Comparison of ENCODE assay signal across 8 cellular contexts in the genomic region with DNA sequence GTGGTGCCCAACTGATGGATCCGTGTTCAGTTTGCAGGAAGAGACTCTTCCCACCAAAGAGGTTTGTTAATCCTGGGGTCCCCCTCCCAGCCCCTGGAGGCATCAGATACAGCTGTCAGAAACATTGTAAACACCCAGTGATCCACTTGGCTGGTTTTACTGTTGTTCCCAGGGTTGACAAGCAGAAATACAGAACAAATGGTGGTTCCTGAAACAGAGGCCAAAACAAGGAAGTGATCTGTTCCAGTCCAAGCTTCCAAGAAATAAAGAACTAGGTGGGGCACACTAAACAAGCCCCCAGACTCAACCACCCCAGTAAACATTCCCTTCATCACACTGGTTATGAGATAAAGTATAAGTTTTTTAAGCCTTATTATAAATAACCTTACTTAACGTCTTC. TPM values are rescaled to one million over a fixed set of nuclear protein-coding genes. Genes with fewer than 3 reads are reported as not detected.
DNase-seq lines count a peak whose midpoint lies in the region; ATAC-seq, FAIRE-seq and TF ChIP-seq lines count a peak whose summit lies in the region.

No MANE protein-coding gene starts in this region.

- H3K27me3 ChIP-seq in HepG2 (ENCODE audit: control insufficient read depth in 1 of 2, insufficient read depth in 2 of 2, low read length in 2 of 2) (no peaks in the 10 kb centered on the region; a peak in 1 of 5 replicates), tibial artery (no peaks in the 10 kb centered on the region)

- TF ChIP-seq POLR2A in HepG2 (IDR thresholded peaks at IDR 0.05; ENCODE audit: insufficient read depth in 1 of 2, low read depth in 2 of 2, low read length in 2 of 2) = no peak

- H3K4me1 ChIP-seq in HepG2 (ENCODE audit: insufficient read depth, low read length) = peaks cover 6% of the 10 kb centered on the region; the same call in 1 of the 2 replicates
- peaks cover 0 to 10% (median 0%) of the 10 kb centered on the region in 4 donors for H3K4me1 ChIP-seq in tibial artery

- 79% methylated on average over 2 of the region's 2 CpGs for WGBS in HepG2 (ENCODE audit: low lambda C conversion rate)

- TF ChIP-seq CTCF in HepG2 (CRISPR knock-in tag; IDR thresholded peaks at IDR 0.05) (no peak), tibial artery (IDR thresholded peaks at IDR 0.05) (no peak)

- peaks cover 44% of the 10 kb centered on the region for H3K4me1 Mint-ChIP-seq in activated naive CD4-positive, alpha-beta T cell treated with anti-CD3 and anti-CD28 coated beads, Interleukin-2, amount 50 U/mL, for 24 hours
- peaks cover 10% of the 10 kb centered on the region for H3K4me1 Mint-ChIP-seq in activated CD8-positive, alpha-beta T cell treated with anti-CD3 and anti-CD28 coated beads, Interleukin-2, amount 10 ng/mL, durations not matched to agents 7 days and 5 days (ENCODE audit: low read depth)

- H3K36me3 Mint-ChIP-seq in activated naive CD4-positive, alpha-beta T cell treated with anti-CD3 and anti-CD28 coated beads, Interleukin-2, amount 50 U/mL, for 24 hours = peaks cover 7% of the 10 kb centered on the region
- peaks cover 20 to 23% of the 10 kb centered on the region in 2 donors for H3K36me3 Mint-ChIP-seq in activated naive CD4-positive, alpha-beta T cell treated with anti-CD3 and anti-CD28 coated beads, Interleukin-2, amount 50 U/mL, for 72 hours
- H3K36me3 Mint-ChIP-seq in activated CD8-positive, alpha-beta T cell treated with anti-CD3 and anti-CD28 coated beads, Interleukin-2, amount 10 ng/mL, durations not matched to agents 7 days and 5 days (ENCODE audit: low read depth) = peaks cover 21% of the 10 kb centered on the region

- intact Hi-C loops in HepG2 (cut with micrococcal nuclease; ENCODE audit: unreplicated experiment) (no loop called here), tibial artery (cut with DNase I; ENCODE audit: low total_unique reads) (no loop called here)

- H3K27me3 Mint-ChIP-seq in activated naive CD4-positive, alpha-beta T cell treated with anti-CD3 and anti-CD28 coated beads, Interleukin-2, amount 50 U/mL, for 24 hours = no peaks in the 10 kb centered on the region
- H3K27me3 Mint-ChIP-seq in activated CD8-positive, alpha-beta T cell treated with anti-CD3 and anti-CD28 coated beads, Interleukin-2, amount 10 ng/mL, durations not matched to agents 7 days and 5 days (ENCODE audit: low read depth) = no peaks in the 10 kb centered on the region

- H3K27ac Mint-ChIP-seq in activated naive CD4-positive, alpha-beta T cell treated with anti-CD3 and anti-CD28 coated beads, Interleukin-2, amount 50 U/mL, for 24 hours = peak overlapping the region; percentile 95
- peak overlapping the region in 1 of 2 donors; percentile 96 for H3K27ac Mint-ChIP-seq in activated naive CD4-positive, alpha-beta T cell treated with anti-CD3 and anti-CD28 coated beads, Interleukin-2, amount 50 U/mL, for 72 hours
- no peak overlapping the region for H3K27ac Mint-ChIP-seq in activated CD8-positive, alpha-beta T cell treated with anti-CD3 and anti-CD28 coated beads, Interleukin-2, amount 10 ng/mL, durations not matched to agents 7 days and 5 days

- peaks cover 16% of the 10 kb centered on the region for H3K79me2 ChIP-seq in HepG2 (ENCODE audit: insufficient read depth, low read length)

- H3K9me3 ChIP-seq in HepG2 (ENCODE audit: low read length) (no peaks in the 10 kb centered on the region; the same call in 1 of the 2 replicates), tibial artery (peaks cover 0 to 4% (median 0%) of the 10 kb centered on the region in 3 donors)

- H3K4me3 Mint-ChIP-seq in activated naive CD4-positive, alpha-beta T cell treated with anti-CD3 and anti-CD28 coated beads, Interleukin-2, amount 50 U/mL, for 24 hours = peak overlapping the region; percentile 95
- peak overlapping the region; percentile 89 for H3K4me3 Mint-ChIP-seq in activated CD8-positive, alpha-beta T cell treated with anti-CD3 and anti-CD28 coated beads, Interleukin-2, amount 10 ng/mL, durations not matched to agents 7 days and 5 days

- no peak for FAIRE-seq in HepG2 (lab: Jason Lieb, UNC)

- CTCF ChIA-PET in activated CD8-positive, alpha-beta T cell treated with anti-CD3 and anti-CD28 coated beads, Interleukin-2, amount 10 ng/mL, durations not matched to agents 7 days and 5 days (lab: Charles Lee) = no interaction called here
- CTCF ChIA-PET in HepG2 (lab: Yijun Ruan, JAX; ENCODE audit: low intra/inter-chr PET ratio, low total read pairs) = no interaction called here

- TF ChIP-seq EP300 in HepG2 (IDR thresholded peaks at IDR 0.05; ENCODE audit: low read depth in 2 of 2, low read length in 2 of 2) (no peak), HepG2 (CRISPR knock-in tag; IDR thresholded peaks at IDR 0.05; ENCODE audit: borderline replicate concordance) (no peak)

- H3K36me3 ChIP-seq in HepG2 (replicated peaks in 1 of 2; ENCODE audit: control insufficient read depth in 1 of 2, insufficient read depth in 2 of 2, low read length in 2 of 2) (no peaks in the 10 kb centered on the region), tibial artery (no peaks in the 10 kb centered on the region)

- in situ Hi-C loops in HepG2 (cut with HindIII; ENCODE audit: extremely low pct_ligation_motif_present, low pct_unique_long_range_greater_than_20kb) = no loop called here

- H3K27ac ChIP-seq in HepG2 (ENCODE audit: extremely low read length, insufficient read depth, low read length) (no peak overlapping the region), tibial artery (peak overlapping the region in 1 of 2 donors; percentile 94), caudate nucleus (ENCODE audit: low read depth, low read length) (no peak overlapping the region)

- no peaks in the 10 kb centered on the region for H4K20me1 ChIP-seq in HepG2 (ENCODE audit: insufficient read depth, low read length)

- ATAC-seq in activated naive CD4-positive, alpha-beta T cell treated with anti-CD3 and anti-CD28 coated beads, Interleukin-2, amount 50 U/mL, for 72 hours = no peak
- no peak for ATAC-seq in activated CD8-positive, alpha-beta T cell treated with anti-CD3 and anti-CD28 coated beads, Interleukin-2, amount 10 ng/mL, durations not matched to agents 7 days and 5 days
- ATAC-seq in HepG2 = no peak

- H2AFZ ChIP-seq in HepG2 (ENCODE audit: low read length) = no peak overlapping the region

- no peak for TF ChIP-seq RAD21 in HepG2 (CRISPR knock-in tag; IDR thresholded peaks at IDR 0.05)

- no TSS peak for BruUV-seq in HepG2 (replicated peaks; lab: Mats Ljungman, UMichigan)

- POLR2A ChIA-PET in activated CD8-positive, alpha-beta T cell treated with anti-CD3 and anti-CD28 coated beads, Interleukin-2, amount 10 ng/mL, durations not matched to agents 7 days and 5 days (lab: Charles Lee) = no interaction called here
- POLR2A ChIA-PET in HepG2 (lab: Yijun Ruan, JAX) = no interaction called here

- peak overlapping the region; percentile 74 for H3K4me2 ChIP-seq in HepG2 (ENCODE audit: low read depth, low read length)

- H3K4me3 ChIP-seq in HepG2 (replicated peaks in 1 of 3; ENCODE audit: insufficient read depth in 1 of 3, low read depth in 2 of 3, low read length in 3 of 3) (peak overlapping the region; percentile 9 to 85 (median 76); a peak in 3 of 6 replicates), tibial artery (peak overlapping the region; percentile 74 to 82)

- H3K9ac ChIP-seq in HepG2 (ENCODE audit: insufficient read depth, low read depth, low read length) = no peak overlapping the region

- H3K9me3 Mint-ChIP-seq in activated naive CD4-positive, alpha-beta T cell treated with anti-CD3 and anti-CD28 coated beads, Interleukin-2, amount 50 U/mL, for 24 hours = no peaks in the 10 kb centered on the region
- H3K9me3 Mint-ChIP-seq in activated naive CD4-positive, alpha-beta T cell treated with anti-CD3 and anti-CD28 coated beads, Interleukin-2, amount 50 U/mL, for 72 hours = peaks cover 0 to 6% of the 10 kb centered on the region in 2 donors
- peaks cover 6% of the 10 kb centered on the region for H3K9me3 Mint-ChIP-seq in activated CD8-positive, alpha-beta T cell treated with anti-CD3 and anti-CD28 coated beads, Interleukin-2, amount 10 ng/mL, durations not matched to agents 7 days and 5 days (ENCODE audit: insufficient read depth)

- no peak for DNase-seq in activated naive CD4-positive, alpha-beta T cell treated with anti-CD3 and anti-CD28 coated beads, Interleukin-2, amount 50 U/mL, for 72 hours (ENCODE audit: low spot score in 2 of 2)
- no peak for DNase-seq in activated CD8-positive, alpha-beta T cell treated with anti-CD3 and anti-CD28 coated beads, Interleukin-2, amount 10 ng/mL, durations not matched to agents 7 days and 5 days
- DNase-seq in HepG2 (ENCODE audit: low spot score) (no peak), tibial artery (no peak), caudate nucleus (lab: John Stamatoyannopoulos, UW) (no peak), HuH-7 (ENCODE audit: low spot score) (no peak), hypothalamus (lab: John Stamatoyannopoulos, UW) (no peak)

RNA-seq across cellular contexts. Expression of a gene that starts 1.1 kb away (rescaled TPM):
- under 1 TPM; 0.25 to 0.41 TPM for total RNA-seq in activated naive CD4-positive, alpha-beta T cell treated with anti-CD3 and anti-CD28 coated beads, Interleukin-2, amount 50 U/mL, for 72 hours
- under 1 TPM; 0.21 to 0.24 TPM for total RNA-seq in activated CD8-positive, alpha-beta T cell treated with anti-CD3 and anti-CD28 coated beads, Interleukin-2, amount 10 ng/mL, durations not matched to agents 7 days and 5 days
- total RNA-seq in HepG2 (2016; rRNA removed; fragmentation: Illumina TruSeq; extraction: Trizol) = 0.07 and 0.09 TPM in 2 replicates
- total RNA-seq in HepG2 (2016; cell fraction: cytosol; rRNA removed; fragmentation: Illumina TruSeq; extraction: Trizol; ENCODE audit: low read depth) = not detected in 2 replicates
- 0.09 TPM in 2 replicates for total RNA-seq in HepG2 (2016; cell fraction: insoluble cytoplasmic fraction; rRNA removed; fragmentation: Illumina TruSeq; extraction: Trizol)
- 0.03 and 0.06 TPM in 2 replicates for total RNA-seq in HepG2 (2016; cell fraction: membrane; rRNA removed; fragmentation: Illumina TruSeq; extraction: Trizol)
- 0.25 and 0.40 TPM in 2 replicates for total RNA-seq in HepG2 (2016; cell fraction: nucleus; rRNA removed; fragmentation: Illumina TruSeq; extraction: Trizol)
- polyA plus RNA-seq in HepG2 (2011; rRNA removed) = 0.12 and 0.13 TPM in 2 replicates
- polyA plus RNA-seq in HepG2 (2011; cell fraction: cytosol; rRNA removed) = 0.04 TPM in 2 replicates
- 0.21 and 0.28 TPM in 2 replicates for polyA plus RNA-seq in HepG2 (2011; cell fraction: nucleus; rRNA removed)
- polyA plus RNA-seq in HepG2 (2012) = 0.05 and 0.07 TPM in 2 replicates
- not detected in 2 replicates for polyA plus RNA-seq in HepG2 (2016; cell fraction: cytosol; fragmentation: Illumina TruSeq; extraction: Trizol; ENCODE audit: low read depth)
- polyA plus RNA-seq in HepG2 (2016; cell fraction: insoluble cytoplasmic fraction; fragmentation: Illumina TruSeq; extraction: Trizol; ENCODE audit: low read depth) = 0.07 and 0.08 TPM in 2 replicates
- 0.03 TPM in 1 of 2 replicates, not detected in the other for polyA plus RNA-seq in HepG2 (2016; cell fraction: membrane; fragmentation: Illumina TruSeq; extraction: Trizol; ENCODE audit: low read depth)
- polyA plus RNA-seq in HepG2 (2016; cell fraction: nucleus; fragmentation: Illumina TruSeq; extraction: Trizol; ENCODE audit: insufficient read depth, low read depth) = 0.27 and 0.43 TPM in 2 replicates
- polyA minus RNA-seq in HepG2 (2011; rRNA and poly(A)+ RNA removed; ENCODE audit: low replicate concordance) = 0.24 and 1.0 TPM in 2 replicates
- polyA minus RNA-seq in HepG2 (2011; cell fraction: cytosol; rRNA and poly(A)+ RNA removed) = 0.09 and 0.10 TPM in 2 replicates
- polyA minus RNA-seq in HepG2 (2011; cell fraction: nucleus; rRNA and poly(A)+ RNA removed) = 0.64 and 0.87 TPM in 2 replicates

RNA-seq across cellular contexts. Expression of a gene that starts 1.4 kb away (rescaled TPM):
- 10 to 100 TPM; 15.6 to 18.5 TPM for total RNA-seq in activated naive CD4-positive, alpha-beta T cell treated with anti-CD3 and anti-CD28 coated beads, Interleukin-2, amount 50 U/mL, for 72 hours
- 1 to 10 TPM; 9.2 TPM for total RNA-seq in activated CD8-positive, alpha-beta T cell treated with anti-CD3 and anti-CD28 coated beads, Interleukin-2, amount 10 ng/mL, durations not matched to agents 7 days and 5 days
- 12.5 and 16.8 TPM in 2 replicates for total RNA-seq in HepG2 (2016; rRNA removed; fragmentation: Illumina TruSeq; extraction: Trizol)
- 14.5 and 16.1 TPM in 2 replicates for total RNA-seq in HepG2 (2016; cell fraction: cytosol; rRNA removed; fragmentation: Illumina TruSeq; extraction: Trizol; ENCODE audit: low read depth)
- total RNA-seq in HepG2 (2016; cell fraction: insoluble cytoplasmic fraction; rRNA removed; fragmentation: Illumina TruSeq; extraction: Trizol) = 13.2 and 18.3 TPM in 2 replicates
- 9.3 and 9.9 TPM in 2 replicates for total RNA-seq in HepG2 (2016; cell fraction: membrane; rRNA removed; fragmentation: Illumina TruSeq; extraction: Trizol)
- total RNA-seq in HepG2 (2016; cell fraction: nucleus; rRNA removed; fragmentation: Illumina TruSeq; extraction: Trizol) = 14.9 and 15.0 TPM in 2 replicates
- 11.5 and 14.2 TPM in 2 replicates for polyA plus RNA-seq in HepG2 (2011; rRNA removed)
- 7.9 and 10.2 TPM in 2 replicates for polyA plus RNA-seq in HepG2 (2011; cell fraction: cytosol; rRNA removed)
- 9.3 and 10.0 TPM in 2 replicates for polyA plus RNA-seq in HepG2 (2011; cell fraction: nucleus; rRNA removed)
- 8.5 and 12.1 TPM in 2 replicates for polyA plus RNA-seq in HepG2 (2012)
- polyA plus RNA-seq in HepG2 (2016; cell fraction: cytosol; fragmentation: Illumina TruSeq; extraction: Trizol; ENCODE audit: low read depth) = 4.8 and 4.9 TPM in 2 replicates
- polyA plus RNA-seq in HepG2 (2016; cell fraction: insoluble cytoplasmic fraction; fragmentation: Illumina TruSeq; extraction: Trizol; ENCODE audit: low read depth) = 15.9 and 17.2 TPM in 2 replicates
- 5.2 and 6.0 TPM in 2 replicates for polyA plus RNA-seq in HepG2 (2016; cell fraction: membrane; fragmentation: Illumina TruSeq; extraction: Trizol; ENCODE audit: low read depth)
- polyA plus RNA-seq in HepG2 (2016; cell fraction: nucleus; fragmentation: Illumina TruSeq; extraction: Trizol; ENCODE audit: insufficient read depth, low read depth) = 6.0 and 8.3 TPM in 2 replicates
- 61.9 and 102 TPM in 2 replicates for polyA minus RNA-seq in HepG2 (2011; rRNA and poly(A)+ RNA removed; ENCODE audit: low replicate concordance)
- 12.1 and 14.8 TPM in 2 replicates for polyA minus RNA-seq in HepG2 (2011; cell fraction: cytosol; rRNA and poly(A)+ RNA removed)
- 42.2 and 61.5 TPM in 2 replicates for polyA minus RNA-seq in HepG2 (2011; cell fraction: nucleus; rRNA and poly(A)+ RNA removed)
